In genomic region chr6:6723792-6724318, GRCh38 we compare ENCODE assay signal across 10 cellular contexts.
DNase-seq lines count a peak whose midpoint lies in the region; ATAC-seq, FAIRE-seq and TF ChIP-seq lines count a peak whose summit lies in the region.
"Had no signal": no experiment of that assay in that cellular context is flagged by ENCODE, and none has a peak within 500 bp of the region (broad histone marks: within the 10 kb centered on the region; RNA-seq: fewer than 3 reads in every experiment).

No MANE protein-coding gene starts in this region.

- no peaks in the 10 kb centered on the region for H3K9me3 Mint-ChIP-seq in osteocyte (ENCODE audit: unreplicated experiment)
- H3K9me3 Mint-ChIP-seq: naive thymus-derived CD8-positive, alpha-beta T cell had no signal

- H3K9me3 ChIP-seq in PC-3 (ENCODE audit: low read length) (no peaks in the 10 kb centered on the region), gastroesophageal sphincter (no peaks in the 10 kb centered on the region)
- H3K9me3 ChIP-seq: MG63 had no signal

- H3K36me3 Mint-ChIP-seq in osteocyte (ENCODE audit: unreplicated experiment), result no peaks in the 10 kb centered on the region
- H3K36me3 Mint-ChIP-seq: naive thymus-derived CD8-positive, alpha-beta T cell had no signal

- BruUV-seq in PC-3 (replicated peaks; lab: Mats Ljungman, UMichigan), result no TSS peak

- WGBS in gastroesophageal sphincter (ENCODE audit: low coverage in 1 of 2), 2 donors, result 44 to 93% methylated on average over 2 to 10 of the region's 10 CpGs

- no peak overlapping the region for H3K4me3 Mint-ChIP-seq in osteocyte (ENCODE audit: unreplicated experiment)

- H3K36me3 ChIP-seq in ACC112 (ENCODE audit: insufficient read depth, low read length), result no peaks in the 10 kb centered on the region
- H3K36me3 ChIP-seq in PC-3 (ENCODE audit: low read depth, low read length), result no peaks in the 10 kb centered on the region
- no peaks in the 10 kb centered on the region for H3K36me3 ChIP-seq in gastroesophageal sphincter
- H3K36me3 ChIP-seq: MG63 had no signal

- intact Hi-C loops in PC-3 (cut with micrococcal nuclease), result loop anchor here (1.0 to 10.0 kb wide), 7 partner anchors 47 to 519 kb away; no protein-coding TSS in a partner anchor

- peaks cover 10% of the 10 kb centered on the region for H3K4me1 ChIP-seq in ACC112 (ENCODE audit: control insufficient read depth, insufficient read depth, low read length, unreplicated experiment)
- H3K4me1 ChIP-seq in PC-3 (ENCODE audit: insufficient read depth, low read length), result peaks cover 19% of the 10 kb centered on the region
- peaks cover 0 to 27% (median 12%) of the 10 kb centered on the region in 3 donors for H3K4me1 ChIP-seq in gastroesophageal sphincter

- POLR2A ChIA-PET in PC-3 (lab: Charles Lee; ENCODE audit: unreplicated experiment), result no interaction called here

- no peak for TF ChIP-seq EP300 in gastroesophageal sphincter (IDR thresholded peaks at IDR 0.05)

- no peak for TF ChIP-seq POLR2A in gastroesophageal sphincter (IDR thresholded peaks at IDR 0.05)

- H3K4me2 ChIP-seq in PC-3 (ENCODE audit: low read length), result peak overlapping the region; percentile 74

- H3K4me3 ChIP-seq in ACC112 (ENCODE audit: low read depth, low read length) (peak overlapping the region; percentile 72; the same call in 1 of the 2 replicates), PC-3 (ENCODE audit: low read length) (peak overlapping the region; percentile 37; the same call in 1 of the 2 replicates), gastroesophageal sphincter (peak overlapping the region in 1 of 2 donors; percentile 48)

- no peak for FAIRE-seq in HTR-8/SVneo (lab: Jason Lieb, UNC)

- TF ChIP-seq CTCF in PC-3 (conservative IDR thresholded peaks at IDR 0.05; ENCODE audit: low read depth, low read length) (no peak), gastroesophageal sphincter (IDR thresholded peaks at IDR 0.05) (no peak), osteocyte (IDR thresholded peaks at IDR 0.05) (no peak)

- no peaks in the 10 kb centered on the region for H3K27me3 Mint-ChIP-seq in osteocyte (ENCODE audit: unreplicated experiment)

- CTCF ChIA-PET in PC-3 (lab: Charles Lee), result interaction anchor here (0.8 kb wide), 2 partner anchors 11 to 337 kb away, joined by 3 to 4 read pairs; no protein-coding TSS in a partner anchor

- ATAC-seq in PC-3, result no peak; the same call in 1 of the 2 replicates
- no peak for ATAC-seq in gastroesophageal sphincter
- ATAC-seq in HG03159 (IDR thresholded peaks at IDR 0.05; ENCODE audit: unreplicated experiment), result no peak
- ATAC-seq in GM18870 (IDR thresholded peaks at IDR 0.05; ENCODE audit: unreplicated experiment), result no peak

- DNase-seq in PC-3 (no peak), osteocyte (ENCODE audit: extremely low spot score, unreplicated experiment) (no peak), HTR-8/SVneo (ENCODE audit: insufficient read length, low spot score) (no peak), NCI-H2196 treated with DMSO at 0.1 percent for 48 hours (lab: John Stamatoyannopoulos, UW; ENCODE audit: unreplicated experiment) (no peak)

- H3K4me1 Mint-ChIP-seq in osteocyte (ENCODE audit: unreplicated experiment), result peaks cover 32% of the 10 kb centered on the region

- peak overlapping the region; percentile 20 for H3K27ac Mint-ChIP-seq in osteocyte (ENCODE audit: unreplicated experiment)

- H3K9ac ChIP-seq in PC-3 (ENCODE audit: low read length), result peak overlapping the region; percentile 72

- H3K27me3 ChIP-seq in ACC112 (ENCODE audit: insufficient read depth, low read length), result no peaks in the 10 kb centered on the region
- no peaks in the 10 kb centered on the region for H3K27me3 ChIP-seq in PC-3 (ENCODE audit: low read length)
- no peaks in the 10 kb centered on the region for H3K27me3 ChIP-seq in gastroesophageal sphincter
- H3K27me3 ChIP-seq: MG63 had no signal

- H3K9me2 ChIP-seq in PC-3 (replicated peaks; ENCODE audit: low read length), result no peaks in the 10 kb centered on the region

- H3K79me2 ChIP-seq in ACC112 (ENCODE audit: control insufficient read depth, insufficient read depth, low read length, unreplicated experiment), result no peaks in the 10 kb centered on the region
- H3K79me2 ChIP-seq in PC-3 (ENCODE audit: low read length), result no peaks in the 10 kb centered on the region

- H2AFZ ChIP-seq in ACC112 (ENCODE audit: low read length, unreplicated experiment), result peak overlapping the region; percentile 55
- peak overlapping the region; percentile 74 for H2AFZ ChIP-seq in PC-3 (ENCODE audit: low read length)

- no peaks in the 10 kb centered on the region for H4K20me1 ChIP-seq in PC-3 (ENCODE audit: low read length)

- no peaks in the 10 kb centered on the region for H3F3A ChIP-seq in PC-3 (ENCODE audit: low read length, unreplicated experiment)

- H3K27ac ChIP-seq in ACC112 (ENCODE audit: low read depth, low read length) (no peak overlapping the region), PC-3 (ENCODE audit: low read length) (peak overlapping the region; percentile 57), gastroesophageal sphincter (peak overlapping the region in 3 of 4 donors; percentile 73 to 81 (median 77))
